1 cellular context compared by ENCODE assay signal in genomic region chr16:7313170-7313569, GRCh38.
TF ChIP-seq lines count a peak whose summit lies in the region.

No MANE protein-coding gene starts in this region.

TF ChIP-seq in GM12878, 131 proteins besides CTCF, POLR2A, EP300 and RAD21 (continued from another document):
- TF ChIP-seq REST (IDR thresholded peaks at IDR 0.05; ENCODE audit: low read depth, low read length): no peak
- no peak for TF ChIP-seq SKIL (IDR thresholded peaks at IDR 0.05; ENCODE audit: low read depth, poor library complexity, severe bottlenecking)
- no peak for TF ChIP-seq SPI1 (IDR thresholded peaks at IDR 0.05; ENCODE audit: borderline replicate concordance, insufficient read depth, low read depth, low read length)
- no peak for TF ChIP-seq JUND (IDR thresholded peaks at IDR 0.05; ENCODE audit: low read depth, low read length)
- TF ChIP-seq SMC3 (IDR thresholded peaks at IDR 0.05; ENCODE audit: borderline replicate concordance, low read length): no peak
- no peak for TF ChIP-seq CBFB (IDR thresholded peaks at IDR 0.05; ENCODE audit: low read depth)
- no peak for TF ChIP-seq ZNF384 (IDR thresholded peaks at IDR 0.05; ENCODE audit: borderline replicate concordance, low read depth, low read length)
- TF ChIP-seq TCF12 (IDR thresholded peaks at IDR 0.05; ENCODE audit: low read depth, low read length): no peak
- no peak for TF ChIP-seq NKRF (conservative IDR thresholded peaks at IDR 0.05)
- TF ChIP-seq MTA3 (IDR thresholded peaks at IDR 0.05; ENCODE audit: borderline replicate concordance, low read length): no peak
